19 cellular contexts compared by ENCODE assay signal in genomic region chr4:86788826-86789225, GRCh38.
A peak's percentile ranks its signal among the peaks of the same experiment; 100 is the strongest.
DNase-seq lines count a peak whose midpoint lies in the region; ATAC-seq, FAIRE-seq and TF ChIP-seq lines count a peak whose summit lies in the region.
"Had no signal": no experiment of that assay in that cellular context is flagged by ENCODE, and none has a peak within 500 bp of the region (broad histone marks: within the 10 kb centered on the region; RNA-seq: fewer than 3 reads in every experiment).

No MANE protein-coding gene starts in this region.

- no peaks in the 10 kb centered on the region for H3K9me3 ChIP-seq in HAP-1
- no peaks in the 10 kb centered on the region for H3K9me3 ChIP-seq in astrocyte (ENCODE audit: insufficient read depth, low read depth, low read length)
- no peaks in the 10 kb centered on the region for H3K9me3 ChIP-seq in right cardiac atrium (ENCODE audit: control insufficient read depth, low read length)

- H3K4me1 ChIP-seq in HAP-1 (peaks cover 15% of the 10 kb centered on the region), astrocyte (ENCODE audit: insufficient read depth, low read length) (no peaks in the 10 kb centered on the region), right cardiac atrium (ENCODE audit: control insufficient read depth, insufficient read depth, low read length) (no peaks in the 10 kb centered on the region)

- H3K79me2 ChIP-seq in astrocyte (ENCODE audit: insufficient read depth, low read length): no peaks in the 10 kb centered on the region

- peak overlapping the region; percentile 26 for H3K27ac Mint-ChIP-seq in astrocyte (ENCODE audit: unreplicated experiment)
- H3K27ac Mint-ChIP-seq: B cell; CD4-positive, alpha-beta T cell; IgD-negative memory B cell had no signal

- H4K20me1 ChIP-seq in astrocyte (ENCODE audit: insufficient read depth, low read length): no peaks in the 10 kb centered on the region

- no peak overlapping the region for H3K4me3 ChIP-seq in HAP-1
- no peak overlapping the region for H3K4me3 ChIP-seq in astrocyte (ENCODE audit: insufficient read depth, low read depth, low read length)
- H3K4me3 ChIP-seq in right cardiac atrium (ENCODE audit: low read length): no peak overlapping the region

- no peak overlapping the region for H3K4me2 ChIP-seq in astrocyte (ENCODE audit: low read length)

- H3K9me3 Mint-ChIP-seq in astrocyte (ENCODE audit: unreplicated experiment): peaks cover 19% of the 10 kb centered on the region

- no peak for FAIRE-seq in astrocyte (lab: Jason Lieb, UNC)
- FAIRE-seq in RCC 7860 (lab: Jason Lieb, UNC): no peak
- FAIRE-seq: GM12891 had no signal

- H2AFZ ChIP-seq in astrocyte (ENCODE audit: low read depth, low read length): no peak overlapping the region

- no peak overlapping the region for H3K27ac ChIP-seq in astrocyte (ENCODE audit: low read depth, low read length)
- H3K27ac ChIP-seq in right cardiac atrium (ENCODE audit: low read length): no peak overlapping the region

- peak; percentile 17 to 85 for DNase-seq in HAP-1 (ENCODE audit: low spot score in 2 of 2)
- DNase-seq in astrocyte (ENCODE audit: low read depth): no peak
- DNase-seq in iPS DF 19.7 (ENCODE audit: low read depth, low spot score): peak; percentile 38
- peak; percentile 1 for DNase-seq in non-pigmented ciliary epithelial cell (ENCODE audit: low read depth)
- DNase-seq in DMS153 treated with DMSO at 0.1 percent for 48 hours (lab: John Stamatoyannopoulos, UW; ENCODE audit: unreplicated experiment): no peak
- DNase-seq in amygdala (lab: John Stamatoyannopoulos, UW): no peak
- no peak for DNase-seq in right cardiac atrium
- DNase-seq in RCC 7860 (ENCODE audit: low spot score): no peak
- DNase-seq: ACHN; C1 segment of cervical spinal cord; Calu3; CD4-positive, alpha-beta T cell; DMS 273 treated with DMSO at 0.1 percent for 48 hours; DMS79; EL had no signal

- H3K36me3 Mint-ChIP-seq in astrocyte (ENCODE audit: low read depth, unreplicated experiment): peaks cover 42% of the 10 kb centered on the region
- H3K36me3 Mint-ChIP-seq: IgD-negative memory B cell had no signal

- intact Hi-C loops in right cardiac atrium (cut with DNase I): no loop called here

- peaks cover 8% of the 10 kb centered on the region for H3K4me1 Mint-ChIP-seq in astrocyte (ENCODE audit: low read depth, unreplicated experiment)
- H3K4me1 Mint-ChIP-seq: B cell, IgD-negative memory B cell had no signal

- 88% methylated on average over 2 of the region's 2 CpGs for WGBS in right cardiac atrium

- in situ Hi-C loops in HAP-1 (cut with MboI; ENCODE audit: low sequenced_read_pairs): no loop called here

- H3K4me3 Mint-ChIP-seq in astrocyte (ENCODE audit: unreplicated experiment): no peak overlapping the region
- H3K4me3 Mint-ChIP-seq: B cell; CD4-positive, alpha-beta T cell; IgD-negative memory B cell had no signal

- TF ChIP-seq CTCF in astrocyte (IDR thresholded peaks at IDR 0.05; ENCODE audit: insufficient read depth, low read depth, low read length): no peak

- H3K36me3 ChIP-seq in HAP-1 (replicated peaks) (peaks cover 7% of the 10 kb centered on the region; the same call in 1 of the 2 replicates), astrocyte (ENCODE audit: insufficient read depth, low read length) (peaks cover 9% of the 10 kb centered on the region)

- no peak for ATAC-seq in right cardiac atrium
- ATAC-seq: HCT116 had no signal

- H3K9ac ChIP-seq in astrocyte (ENCODE audit: low read length): no peak overlapping the region

- no peaks in the 10 kb centered on the region for H3K27me3 ChIP-seq in HAP-1 (ENCODE audit: low read depth)
- H3K27me3 ChIP-seq in astrocyte (ENCODE audit: insufficient read depth, low read length): no peaks in the 10 kb centered on the region
- H3K27me3 ChIP-seq in right cardiac atrium (ENCODE audit: control insufficient read depth, insufficient read depth): no peaks in the 10 kb centered on the region

- no peaks in the 10 kb centered on the region for H3K27me3 Mint-ChIP-seq in astrocyte (ENCODE audit: low read depth, unreplicated experiment)
- H3K27me3 Mint-ChIP-seq: CD4-positive, alpha-beta T cell had no signal

Comparison
In these comparisons a context has a peak if more than half of its experiments do, and no peak if none do; other contexts are left out.
1. DNase-seq: peak in HAP-1 (2 of 2), iPS DF 19.7 (single experiment) and non-pigmented ciliary epithelial cell (single experiment); none in astrocyte (single experiment), DMS153 treated with DMSO at 0.1 percent for 48 hours (single experiment), amygdala (0 of 56), right cardiac atrium (0 of 3) and RCC 7860 (single experiment).